Comparison of ENCODE assay signal across 1 cellular context in the genomic region with DNA sequence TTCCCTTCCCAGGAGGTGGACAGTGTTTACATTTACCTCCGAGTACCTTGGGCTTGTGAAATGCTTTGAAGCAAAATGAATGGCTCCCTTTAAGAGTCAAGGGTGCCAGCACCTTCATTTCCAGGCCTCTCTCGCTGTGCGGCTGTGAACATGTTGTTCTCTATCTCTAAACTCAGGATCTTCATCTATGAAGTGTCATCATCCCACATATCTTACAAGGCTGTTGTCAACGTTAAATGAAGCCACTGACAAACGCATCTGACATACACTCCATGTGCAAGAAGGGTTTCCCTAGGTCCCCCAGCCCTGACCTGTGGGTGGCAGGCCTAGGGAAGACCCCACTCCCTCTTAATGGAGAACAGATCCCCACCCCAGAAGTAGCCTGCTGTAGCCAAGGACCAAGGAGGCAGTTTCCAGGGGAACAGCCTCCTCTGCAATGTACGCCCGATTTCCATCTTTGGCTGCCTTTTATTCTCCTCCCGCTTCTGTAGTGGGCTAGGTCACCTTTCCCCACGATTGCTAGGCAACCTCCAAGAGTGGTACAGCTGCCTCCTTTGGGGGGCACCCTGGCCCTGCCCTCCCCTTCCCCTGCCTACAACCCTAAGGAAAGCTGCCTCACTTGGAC.
TF ChIP-seq lines count a peak whose summit lies in the region.

No MANE protein-coding gene starts in this region.

TF ChIP-seq in WTC11, 78 proteins besides CTCF, POLR2A, EP300 and RAD21 (continued from another document):
- TF ChIP-seq, protein P1, sequence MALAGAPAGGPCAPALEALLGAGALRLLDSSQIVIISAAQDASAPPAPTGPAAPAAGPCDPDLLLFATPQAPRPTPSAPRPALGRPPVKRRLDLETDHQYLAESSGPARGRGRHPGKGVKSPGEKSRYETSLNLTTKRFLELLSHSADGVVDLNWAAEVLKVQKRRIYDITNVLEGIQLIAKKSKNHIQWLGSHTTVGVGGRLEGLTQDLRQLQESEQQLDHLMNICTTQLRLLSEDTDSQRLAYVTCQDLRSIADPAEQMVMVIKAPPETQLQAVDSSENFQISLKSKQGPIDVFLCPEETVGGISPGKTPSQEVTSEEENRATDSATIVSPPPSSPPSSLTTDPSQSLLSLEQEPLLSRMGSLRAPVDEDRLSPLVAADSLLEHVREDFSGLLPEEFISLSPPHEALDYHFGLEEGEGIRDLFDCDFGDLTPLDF (CRISPR knock-in tag; IDR thresholded peaks at IDR 0.05): no peak
- TF ChIP-seq ZNF138 (CRISPR knock-in tag; conservative IDR thresholded peaks at IDR 0.05): no peak
- TF ChIP-seq, protein P2, sequence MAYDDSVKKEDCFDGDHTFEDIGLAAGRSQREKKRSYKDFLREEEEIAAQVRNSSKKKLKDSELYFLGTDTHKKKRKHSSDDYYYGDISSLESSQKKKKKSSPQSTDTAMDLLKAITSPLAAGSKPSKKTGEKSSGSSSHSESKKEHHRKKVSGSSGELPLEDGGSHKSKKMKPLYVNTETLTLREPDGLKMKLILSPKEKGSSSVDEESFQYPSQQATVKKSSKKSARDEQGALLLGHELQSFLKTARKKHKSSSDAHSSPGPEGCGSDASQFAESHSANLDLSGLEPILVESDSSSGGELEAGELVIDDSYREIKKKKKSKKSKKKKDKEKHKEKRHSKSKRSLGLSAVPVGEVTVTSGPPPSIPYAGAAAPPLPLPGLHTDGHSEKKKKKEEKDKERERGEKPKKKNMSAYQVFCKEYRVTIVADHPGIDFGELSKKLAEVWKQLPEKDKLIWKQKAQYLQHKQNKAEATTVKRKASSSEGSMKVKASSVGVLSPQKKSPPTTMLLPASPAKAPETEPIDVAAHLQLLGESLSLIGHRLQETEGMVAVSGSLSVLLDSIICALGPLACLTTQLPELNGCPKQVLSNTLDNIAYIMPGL (CRISPR knock-in tag; IDR thresholded peaks at IDR 0.05): no peak
- TF ChIP-seq KAT7 (CRISPR knock-in tag; IDR thresholded peaks at IDR 0.05; ENCODE audit: borderline replicate concordance): no peak
- TF ChIP-seq ZNF219 (CRISPR knock-in tag; IDR thresholded peaks at IDR 0.05; ENCODE audit: borderline replicate concordance): no peak
- TF ChIP-seq FOXP1 (CRISPR knock-in tag; IDR thresholded peaks at IDR 0.05; ENCODE audit: borderline replicate concordance): no peak
- TF ChIP-seq NFE2L1 (CRISPR knock-in tag; IDR thresholded peaks at IDR 0.05): no peak
- TF ChIP-seq, protein P3, sequence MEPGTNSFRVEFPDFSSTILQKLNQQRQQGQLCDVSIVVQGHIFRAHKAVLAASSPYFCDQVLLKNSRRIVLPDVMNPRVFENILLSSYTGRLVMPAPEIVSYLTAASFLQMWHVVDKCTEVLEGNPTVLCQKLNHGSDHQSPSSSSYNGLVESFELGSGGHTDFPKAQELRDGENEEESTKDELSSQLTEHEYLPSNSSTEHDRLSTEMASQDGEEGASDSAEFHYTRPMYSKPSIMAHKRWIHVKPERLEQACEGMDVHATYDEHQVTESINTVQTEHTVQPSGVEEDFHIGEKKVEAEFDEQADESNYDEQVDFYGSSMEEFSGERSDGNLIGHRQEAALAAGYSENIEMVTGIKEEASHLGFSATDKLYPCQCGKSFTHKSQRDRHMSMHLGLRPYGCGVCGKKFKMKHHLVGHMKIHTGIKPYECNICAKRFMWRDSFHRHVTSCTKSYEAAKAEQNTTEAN (CRISPR knock-in tag; IDR thresholded peaks at IDR 0.05): no peak
- TF ChIP-seq, protein P4, sequence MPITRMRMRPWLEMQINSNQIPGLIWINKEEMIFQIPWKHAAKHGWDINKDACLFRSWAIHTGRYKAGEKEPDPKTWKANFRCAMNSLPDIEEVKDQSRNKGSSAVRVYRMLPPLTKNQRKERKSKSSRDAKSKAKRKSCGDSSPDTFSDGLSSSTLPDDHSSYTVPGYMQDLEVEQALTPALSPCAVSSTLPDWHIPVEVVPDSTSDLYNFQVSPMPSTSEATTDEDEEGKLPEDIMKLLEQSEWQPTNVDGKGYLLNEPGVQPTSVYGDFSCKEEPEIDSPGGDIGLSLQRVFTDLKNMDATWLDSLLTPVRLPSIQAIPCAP (CRISPR knock-in tag; IDR thresholded peaks at IDR 0.05): no peak
